In the genomic region with DNA sequence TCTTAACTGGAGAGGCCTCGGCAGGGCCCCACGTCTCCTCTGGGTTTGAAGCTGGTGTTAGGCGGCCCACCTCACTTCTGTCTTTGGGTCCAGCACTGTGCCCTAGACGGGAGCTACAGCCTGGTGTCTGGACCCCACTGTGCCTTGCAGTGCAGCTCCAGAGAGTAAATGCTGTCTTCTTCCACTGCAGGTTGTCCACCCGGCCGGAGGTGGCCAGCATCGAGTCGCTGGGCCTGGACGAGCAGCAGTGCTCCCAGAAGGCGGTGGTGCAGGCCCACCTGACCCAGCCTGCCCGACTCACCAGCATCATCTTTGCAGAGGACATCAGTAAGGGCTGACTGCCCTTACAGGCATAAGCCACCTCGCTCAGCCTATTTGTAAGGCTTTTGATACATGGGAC, we compare ENCODE assay signal across 11 cellular contexts.
"Had no signal": no experiment of that assay in that cellular context is flagged by ENCODE, and none has a peak within 500 bp of the region (broad histone marks: within the 10 kb centered on the region; RNA-seq: fewer than 3 reads in every experiment).

No MANE protein-coding gene starts in this region.

- H3K4me1 ChIP-seq: HAP-1 had no signal

- H3K9me3 ChIP-seq: HAP-1 had no signal

- H3K36me3 ChIP-seq: HAP-1 had no signal

- FAIRE-seq: H1, H54 had no signal

- H3K4me3 ChIP-seq: GM23248, GM23338, HAP-1 had no signal

- ATAC-seq: HCT116 had no signal

- DNase-seq: GM23248, GOT3, H7, H9, HCEC 1CT, HFFc6 had no signal

- H3K27ac ChIP-seq: GM23248 had no signal

- H3K4me2 ChIP-seq: GM23338 had no signal

- H3K9ac ChIP-seq: GM23248 had no signal

- H2AFZ ChIP-seq: GM23248, GM23338 had no signal
